23 cellular contexts compared by ENCODE assay signal in genomic region chr2:136399667-136400316, GRCh38.
"Had no signal": no experiment of that assay in that cellular context is flagged by ENCODE, and none has a peak within 500 bp of the region (broad histone marks: within the 10 kb centered on the region; RNA-seq: fewer than 3 reads in every experiment).

No MANE protein-coding gene starts in this region.

- H3K36me3 ChIP-seq: Peyer's patch had no signal

- H3K9me3 ChIP-seq: Peyer's patch had no signal

- DNase-seq: activated CD4-positive, alpha-beta T cell treated with anti-CD3 and anti-CD28 coated beads for 4 hours; activated CD8-positive, alpha-beta memory T cell treated with anti-CD3 and anti-CD28 coated beads, Interleukin-2, amount 50 U/mL, for 4 hours; activated CD8-positive, alpha-beta T cell treated with anti-CD3 and anti-CD28 coated beads for 36 hours; activated effector memory CD4-positive, alpha-beta T cell treated with Interleukin-2 at 50 U/mL for 16 hours; activated naive CD4-positive, alpha-beta T cell; activated T-cell treated with anti-CD3 and anti-CD28 coated beads, Interleukin-2, amount 50 U/mL, for 1 hour; amygdala; cerebellar nuclear complex; Karpas-422; MM.1S; NCI-H1092; NCI-H1417; NCI-H2029; NCI-H2107; NCI-H2171 treated with DMSO at 0.1 percent for 48 hours; NCI-H226; NCI-H526; NCI-H82; Peyer's patch; SHP77 treated with DMSO at 0.1 percent for 48 hours had no signal

- FAIRE-seq: astrocyte, K562 had no signal

- H3K27me3 ChIP-seq: Peyer's patch had no signal

- ATAC-seq: activated CD4-positive, CD25-positive, alpha-beta regulatory T cell treated with anti-CD3 and anti-CD28 coated beads, Interleukin-2, amount 50 U/mL, for 24 hours; activated CD8-positive, alpha-beta T cell treated with anti-CD3 and anti-CD28 coated beads for 36 hours; K562 had no signal

- H3K4me1 ChIP-seq: Peyer's patch had no signal

- H3K27ac ChIP-seq: Peyer's patch had no signal

- H3K4me3 ChIP-seq: K562, Peyer's patch had no signal
